ENCODE assay signal across 1 cellular context in genomic region chr3:150419076-150419868, GRCh38.
TF ChIP-seq lines count a peak whose summit lies in the region.

No MANE protein-coding gene starts in this region.

TF ChIP-seq in GM23338, 12 proteins besides CTCF, POLR2A, EP300 and RAD21 (continued from another document):
- TF ChIP-seq ZNF462 (CRISPR knock-in tag; IDR thresholded peaks at IDR 0.05) (no peak), REST (IDR thresholded peaks at IDR 0.05; ENCODE audit: unreplicated experiment) (no peak), JUNB (IDR thresholded peaks at IDR 0.05; ENCODE audit: unreplicated experiment) (no peak), EZH2 (IDR thresholded peaks at IDR 0.05; ENCODE audit: low read depth, unreplicated experiment) (no peak), EZH2phosphoT487 (IDR thresholded peaks at IDR 0.05; ENCODE audit: unreplicated experiment) (no peak), ETS1 (IDR thresholded peaks at IDR 0.05) (no peak), NANOG (IDR thresholded peaks at IDR 0.05; ENCODE audit: borderline replicate concordance) (no peak), STAT1 (IDR thresholded peaks at IDR 0.05; ENCODE audit: unreplicated experiment) (no peak)
